2 cellular contexts compared by ENCODE assay signal in the genomic region with DNA sequence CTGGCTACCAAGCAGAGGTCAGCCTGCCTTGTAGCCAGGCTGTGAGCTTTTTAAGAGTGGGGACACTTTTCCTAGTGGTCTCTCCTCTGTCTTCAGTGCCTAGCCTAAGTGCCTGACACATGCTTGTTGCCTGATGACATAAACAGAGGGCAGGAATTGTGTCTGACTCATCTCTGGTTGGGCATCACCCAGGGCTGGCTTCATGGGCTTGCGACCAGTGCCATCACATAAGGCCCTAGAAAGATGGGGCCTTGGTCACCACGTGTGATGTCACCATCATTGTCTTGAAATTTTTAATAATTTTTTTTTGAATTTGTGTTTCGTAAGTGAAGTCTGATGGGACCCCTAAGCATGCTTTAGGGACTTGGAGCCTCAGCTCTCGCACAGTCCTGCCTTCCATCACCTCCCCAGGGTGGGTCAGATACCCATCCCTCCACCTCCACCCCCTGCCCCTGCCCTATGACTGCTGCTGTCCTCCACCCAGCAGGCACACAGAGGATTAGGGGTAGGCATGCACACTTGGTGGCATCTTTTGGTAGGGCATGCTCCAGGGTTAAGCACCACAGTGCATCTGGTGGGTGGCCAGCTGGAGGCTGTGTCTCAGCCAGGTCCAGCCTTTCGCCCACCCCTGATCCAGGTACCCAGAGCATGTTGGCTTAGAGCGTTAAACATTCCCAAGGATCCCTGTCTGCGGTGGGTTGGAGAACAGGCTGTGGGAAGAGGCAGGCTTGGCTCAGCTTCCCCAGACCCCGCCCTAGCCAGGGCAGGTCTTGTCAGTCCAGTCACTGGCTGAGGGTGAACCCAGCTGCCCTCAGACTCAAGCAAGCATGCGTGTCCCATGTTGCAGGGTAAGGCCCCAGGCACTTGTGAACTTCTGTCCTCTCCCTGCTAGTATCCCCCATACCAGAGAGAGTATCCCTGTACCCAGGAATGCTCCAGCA.
TF ChIP-seq lines count a peak whose summit lies in the region.

No MANE protein-coding gene starts in this region.

TF ChIP-seq in SK-N-SH treated with all-trans-retinoic acid at 6 μM for 48 hours, 23 proteins besides CTCF, POLR2A, EP300 and RAD21 (continued from another document):
- no peak for TF ChIP-seq CREB5 (CRISPR knock-in tag; IDR thresholded peaks at IDR 0.05; ENCODE audit: low read depth)
- TF ChIP-seq POU6F1 (CRISPR knock-in tag; IDR thresholded peaks at IDR 0.05; ENCODE audit: borderline replicate concordance, low read depth), result no peak
- TF ChIP-seq ZC3H10 (CRISPR knock-in tag; IDR thresholded peaks at IDR 0.05), result no peak
- TF ChIP-seq ISL1 (CRISPR knock-in tag; IDR thresholded peaks at IDR 0.05), result no peak
- TF ChIP-seq ZNF565 (CRISPR knock-in tag; conservative IDR thresholded peaks at IDR 0.05; ENCODE audit: low read depth), result no peak
- no peak for TF ChIP-seq BACH2 (CRISPR knock-in tag; IDR thresholded peaks at IDR 0.05; ENCODE audit: borderline replicate concordance)
- TF ChIP-seq ZFP30 (CRISPR knock-in tag; IDR thresholded peaks at IDR 0.05), result no peak
- TF ChIP-seq GLIS3 (CRISPR knock-in tag; IDR thresholded peaks at IDR 0.05), result no peak
- TF ChIP-seq ZNF8 (CRISPR knock-in tag; IDR thresholded peaks at IDR 0.05), result no peak
- TF ChIP-seq, protein P1, sequence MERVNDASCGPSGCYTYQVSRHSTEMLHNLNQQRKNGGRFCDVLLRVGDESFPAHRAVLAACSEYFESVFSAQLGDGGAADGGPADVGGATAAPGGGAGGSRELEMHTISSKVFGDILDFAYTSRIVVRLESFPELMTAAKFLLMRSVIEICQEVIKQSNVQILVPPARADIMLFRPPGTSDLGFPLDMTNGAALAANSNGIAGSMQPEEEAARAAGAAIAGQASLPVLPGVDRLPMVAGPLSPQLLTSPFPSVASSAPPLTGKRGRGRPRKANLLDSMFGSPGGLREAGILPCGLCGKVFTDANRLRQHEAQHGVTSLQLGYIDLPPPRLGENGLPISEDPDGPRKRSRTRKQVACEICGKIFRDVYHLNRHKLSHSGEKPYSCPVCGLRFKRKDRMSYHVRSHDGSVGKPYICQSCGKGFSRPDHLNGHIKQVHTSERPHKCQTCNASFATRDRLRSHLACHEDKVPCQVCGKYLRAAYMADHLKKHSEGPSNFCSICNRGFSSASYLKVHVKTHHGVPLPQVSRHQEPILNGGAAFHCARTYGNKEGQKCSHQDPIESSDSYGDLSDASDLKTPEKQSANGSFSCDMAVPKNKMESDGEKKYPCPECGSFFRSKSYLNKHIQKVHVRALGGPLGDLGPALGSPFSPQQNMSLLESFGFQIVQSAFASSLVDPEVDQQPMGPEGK (CRISPR knock-in tag; IDR thresholded peaks at IDR 0.05; ENCODE audit: borderline replicate concordance), result no peak
- TF ChIP-seq ARNTL (CRISPR knock-in tag; IDR thresholded peaks at IDR 0.05; ENCODE audit: borderline replicate concordance, low read depth), result no peak
- TF ChIP-seq ESRRG (CRISPR knock-in tag; IDR thresholded peaks at IDR 0.05), result no peak
- TF ChIP-seq OSR1 (CRISPR knock-in tag; IDR thresholded peaks at IDR 0.05), result no peak
- TF ChIP-seq CSDC2 (CRISPR knock-in tag; IDR thresholded peaks at IDR 0.05), result no peak
- no peak for TF ChIP-seq PPARA (CRISPR knock-in tag; IDR thresholded peaks at IDR 0.05; ENCODE audit: borderline replicate concordance)
- TF ChIP-seq TOX (CRISPR knock-in tag; IDR thresholded peaks at IDR 0.05; ENCODE audit: borderline replicate concordance), result no peak
- TF ChIP-seq TSHZ2 (CRISPR knock-in tag; IDR thresholded peaks at IDR 0.05), result no peak

TF ChIP-seq in SK-N-SH, 30 proteins besides CTCF, POLR2A, EP300 and RAD21 (continued from another document):
- TF ChIP-seq, protein P2, sequence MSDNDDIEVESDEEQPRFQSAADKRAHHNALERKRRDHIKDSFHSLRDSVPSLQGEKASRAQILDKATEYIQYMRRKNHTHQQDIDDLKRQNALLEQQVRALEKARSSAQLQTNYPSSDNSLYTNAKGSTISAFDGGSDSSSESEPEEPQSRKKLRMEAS (IDR thresholded peaks at IDR 0.05; ENCODE audit: low read depth), result no peak
- TF ChIP-seq FOXM1 (IDR thresholded peaks at IDR 0.05; ENCODE audit: low read depth), result no peak
- TF ChIP-seq NRF1 (IDR thresholded peaks at IDR 0.05; ENCODE audit: low read depth, low read length), result no peak
- TF ChIP-seq, protein P3, sequence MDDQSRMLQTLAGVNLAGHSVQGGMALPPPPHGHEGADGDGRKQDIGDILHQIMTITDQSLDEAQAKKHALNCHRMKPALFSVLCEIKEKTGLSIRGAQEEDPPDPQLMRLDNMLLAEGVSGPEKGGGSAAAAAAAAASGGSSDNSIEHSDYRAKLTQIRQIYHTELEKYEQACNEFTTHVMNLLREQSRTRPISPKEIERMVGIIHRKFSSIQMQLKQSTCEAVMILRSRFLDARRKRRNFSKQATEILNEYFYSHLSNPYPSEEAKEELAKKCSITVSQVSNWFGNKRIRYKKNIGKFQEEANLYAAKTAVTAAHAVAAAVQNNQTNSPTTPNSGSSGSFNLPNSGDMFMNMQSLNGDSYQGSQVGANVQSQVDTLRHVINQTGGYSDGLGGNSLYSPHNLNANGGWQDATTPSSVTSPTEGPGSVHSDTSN (IDR thresholded peaks at IDR 0.05), result no peak
- no peak for TF ChIP-seq NFIC (IDR thresholded peaks at IDR 0.05; ENCODE audit: borderline replicate concordance)
- TF ChIP-seq GABPA (IDR thresholded peaks at IDR 0.05; ENCODE audit: low read depth), result no peak
- TF ChIP-seq, protein P4, sequence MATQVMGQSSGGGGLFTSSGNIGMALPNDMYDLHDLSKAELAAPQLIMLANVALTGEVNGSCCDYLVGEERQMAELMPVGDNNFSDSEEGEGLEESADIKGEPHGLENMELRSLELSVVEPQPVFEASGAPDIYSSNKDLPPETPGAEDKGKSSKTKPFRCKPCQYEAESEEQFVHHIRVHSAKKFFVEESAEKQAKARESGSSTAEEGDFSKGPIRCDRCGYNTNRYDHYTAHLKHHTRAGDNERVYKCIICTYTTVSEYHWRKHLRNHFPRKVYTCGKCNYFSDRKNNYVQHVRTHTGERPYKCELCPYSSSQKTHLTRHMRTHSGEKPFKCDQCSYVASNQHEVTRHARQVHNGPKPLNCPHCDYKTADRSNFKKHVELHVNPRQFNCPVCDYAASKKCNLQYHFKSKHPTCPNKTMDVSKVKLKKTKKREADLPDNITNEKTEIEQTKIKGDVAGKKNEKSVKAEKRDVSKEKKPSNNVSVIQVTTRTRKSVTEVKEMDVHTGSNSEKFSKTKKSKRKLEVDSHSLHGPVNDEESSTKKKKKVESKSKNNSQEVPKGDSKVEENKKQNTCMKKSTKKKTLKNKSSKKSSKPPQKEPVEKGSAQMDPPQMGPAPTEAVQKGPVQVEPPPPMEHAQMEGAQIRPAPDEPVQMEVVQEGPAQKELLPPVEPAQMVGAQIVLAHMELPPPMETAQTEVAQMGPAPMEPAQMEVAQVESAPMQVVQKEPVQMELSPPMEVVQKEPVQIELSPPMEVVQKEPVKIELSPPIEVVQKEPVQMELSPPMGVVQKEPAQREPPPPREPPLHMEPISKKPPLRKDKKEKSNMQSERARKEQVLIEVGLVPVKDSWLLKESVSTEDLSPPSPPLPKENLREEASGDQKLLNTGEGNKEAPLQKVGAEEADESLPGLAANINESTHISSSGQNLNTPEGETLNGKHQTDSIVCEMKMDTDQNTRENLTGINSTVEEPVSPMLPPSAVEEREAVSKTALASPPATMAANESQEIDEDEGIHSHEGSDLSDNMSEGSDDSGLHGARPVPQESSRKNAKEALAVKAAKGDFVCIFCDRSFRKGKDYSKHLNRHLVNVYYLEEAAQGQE (IDR thresholded peaks at IDR 0.05; ENCODE audit: low read depth, low read length), result no peak
- TF ChIP-seq TCF12 (IDR thresholded peaks at IDR 0.05), result no peak
- TF ChIP-seq SIN3A (IDR thresholded peaks at IDR 0.05; ENCODE audit: borderline replicate concordance, low read depth, low read length), result no peak
